ENCODE assay signal across 14 cellular contexts in the genomic region with DNA sequence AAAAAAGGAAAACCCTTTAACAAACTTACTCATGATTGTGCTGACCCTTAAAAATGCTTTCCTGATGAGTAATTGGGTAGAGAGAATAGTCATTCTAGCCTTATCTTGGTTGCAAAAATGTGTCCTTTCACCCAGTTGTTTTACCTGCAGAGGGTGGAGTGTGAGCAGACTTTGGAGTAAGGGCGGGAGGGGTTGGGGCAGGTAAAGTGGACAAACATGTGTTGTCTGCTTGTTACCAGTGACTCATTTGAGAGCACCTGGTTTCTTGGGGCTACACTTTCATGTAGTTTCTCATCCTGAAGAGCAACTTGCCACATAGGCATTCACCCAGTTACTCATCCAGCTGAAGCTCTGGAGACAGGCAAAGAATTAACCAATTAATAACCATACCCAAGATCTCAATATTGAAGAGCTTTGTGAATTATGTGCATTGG.
A peak's percentile ranks its signal among the peaks of the same experiment; 100 is the strongest.
DNase-seq lines count a peak whose midpoint lies in the region; ATAC-seq, FAIRE-seq and TF ChIP-seq lines count a peak whose summit lies in the region.
"Had no signal": no experiment of that assay in that cellular context is flagged by ENCODE, and none has a peak within 500 bp of the region (broad histone marks: within the 10 kb centered on the region; RNA-seq: fewer than 3 reads in every experiment).

No MANE protein-coding gene starts in this region.

- no peak overlapping the region; the same call in 1 of the 2 replicates for H2AK5ac ChIP-seq in IMR-90 (ENCODE audit: low read depth, low read length)

- WGBS in IMR-90 (ENCODE audit: extremely low coverage in 2 of 2, insufficient read length in 1 of 2), 2 experiments, result no CpG with 5 or more reads among the region's 1 CpG
- 0% methylated on average over 1 of the region's 1 CpG for WGBS in HepG2 (ENCODE audit: low lambda C conversion rate)
- WGBS in spleen, 5 donors, result 88 to 100% (median 96%) methylated on average over 1 of the region's 1 CpG

- H3K9me3 ChIP-seq in AG04450 (ENCODE audit: control insufficient read depth, insufficient read depth, low read length), result no peaks in the 10 kb centered on the region
- no peaks in the 10 kb centered on the region for H3K9me3 ChIP-seq in IMR-90 (ENCODE audit: control insufficient read depth, insufficient read depth, low read length)
- no peaks in the 10 kb centered on the region for H3K9me3 ChIP-seq in HepG2 (ENCODE audit: low read length)
- no peaks in the 10 kb centered on the region for H3K9me3 ChIP-seq in spleen
- H3K9me3 ChIP-seq: BE2C, gastrocnemius medialis had no signal

- H2AK9ac ChIP-seq in IMR-90 (replicated peaks; ENCODE audit: low read depth, low read length, poor library complexity), result no peak overlapping the region

- intact Hi-C loops in IMR-90 (cut with micrococcal nuclease), result no loop called here
- intact Hi-C loops in HepG2 (cut with micrococcal nuclease; ENCODE audit: unreplicated experiment), result loop anchor here (1.0 kb wide), 3 partner anchors 31 to 91 kb away; no protein-coding TSS in a partner anchor
- intact Hi-C loops in spleen (cut with DNase I; ENCODE audit: low total_unique reads), result no loop called here

- no peak overlapping the region for H3K56ac ChIP-seq in IMR-90 (ENCODE audit: extremely low read depth, insufficient read depth, low read length)

- H3K79me1 ChIP-seq in IMR-90 (ENCODE audit: low read depth in 1 of 2, low read length in 2 of 2), result no peaks in the 10 kb centered on the region

- peak overlapping the region in 1 of 2 experiments; percentile 57; a peak in 1 of 4 replicates for H4K8ac ChIP-seq in IMR-90 (ENCODE audit: low read depth in 2 of 2, low read length in 2 of 2)

- no peaks in the 10 kb centered on the region for H4K20me1 ChIP-seq in IMR-90 (ENCODE audit: insufficient read depth, low read length)
- H4K20me1 ChIP-seq in HepG2 (ENCODE audit: insufficient read depth, low read length), result no peaks in the 10 kb centered on the region

- TF ChIP-seq RAD21 in IMR-90 (IDR thresholded peaks at IDR 0.05; ENCODE audit: low read length) (no peak), HepG2 (CRISPR knock-in tag; IDR thresholded peaks at IDR 0.05) (no peak)

- no peak overlapping the region for H4K91ac ChIP-seq in IMR-90 (ENCODE audit: insufficient read depth, low read depth, low read length)

- in situ Hi-C loops in IMR-90 (cut with MboI; ENCODE audit: low sequenced_read_pairs) (no loop called here), HepG2 (cut with HindIII; ENCODE audit: extremely low pct_ligation_motif_present, low pct_unique_long_range_greater_than_20kb) (no loop called here)

- peak overlapping the region; percentile 43 for H2BK20ac ChIP-seq in IMR-90 (ENCODE audit: low read depth, low read length)

- TF ChIP-seq POLR2A in IMR-90 (IDR thresholded peaks at IDR 0.05; ENCODE audit: low read depth, low read length), result no peak
- no peak for TF ChIP-seq POLR2A in HepG2 (IDR thresholded peaks at IDR 0.05; ENCODE audit: insufficient read depth in 1 of 2, low read depth in 2 of 2, low read length in 2 of 2)
- no peak for TF ChIP-seq POLR2A in spleen (IDR thresholded peaks at IDR 0.05)

- CTCF ChIA-PET in AG04450 (lab: Charles Lee) (interaction anchor here (1.0 kb wide), 1 partner anchor 121 kb away, joined by 3 read pairs; a partner anchor contains a TSS), IMR-90 (lab: Yijun Ruan, JAX) (interaction anchor here (0.7 to 1.0 kb wide), 2 partner anchors 9 to 1289 kb away, joined by 3 to 6 read pairs; no protein-coding TSS in a partner anchor), HepG2 (lab: Yijun Ruan, JAX; ENCODE audit: low intra/inter-chr PET ratio, low total read pairs) (no interaction called here)

- TF ChIP-seq CTCF in AG04450 (IDR thresholded peaks at IDR 0.05; ENCODE audit: low read depth, low read length) (no peak), IMR-90 (conservative IDR thresholded peaks at IDR 0.05; ENCODE audit: low read depth, low read length) (no peak), bronchial epithelial cell (IDR thresholded peaks at IDR 0.05; ENCODE audit: insufficient read depth, low read length, severe bottlenecking) (no peak), HepG2 (CRISPR knock-in tag; IDR thresholded peaks at IDR 0.05) (no peak), spleen (IDR thresholded peaks at IDR 0.05 in 8 of 11, conservative IDR thresholded peaks at IDR 0.05 in 3 of 11) (no peak)

- H3K4me1 ChIP-seq in IMR-90 (ENCODE audit: control insufficient read depth, insufficient read depth, low read length) (peaks cover 7% of the 10 kb centered on the region), HepG2 (ENCODE audit: insufficient read depth, low read length) (peaks cover 31% of the 10 kb centered on the region), spleen (no peaks in the 10 kb centered on the region)
- H3K4me1 ChIP-seq: BE2C, gastrocnemius medialis had no signal

- peak overlapping the region; percentile 17 for H2BK120ac ChIP-seq in IMR-90 (ENCODE audit: low read depth, low read length)

- H3K27ac ChIP-seq in AG04450 (ENCODE audit: low read depth, low read length), result peak overlapping the region; percentile 4
- H3K27ac ChIP-seq in IMR-90 (ENCODE audit: insufficient read depth, low read length), result no peak overlapping the region; the same call in 1 of the 2 replicates
- H3K27ac ChIP-seq in HepG2 (ENCODE audit: extremely low read length, insufficient read depth, low read length), result peak overlapping the region; percentile 65
- no peak overlapping the region for H3K27ac ChIP-seq in spleen
- H3K27ac ChIP-seq: gastrocnemius medialis, KMS-11 had no signal

- H3K9ac ChIP-seq in IMR-90 (ENCODE audit: low read depth, low read length), result no peak overlapping the region
- no peak overlapping the region; the same call in 1 of the 2 replicates for H3K9ac ChIP-seq in HepG2 (ENCODE audit: insufficient read depth, low read depth, low read length)
- H3K9ac ChIP-seq: KMS-11 had no signal

- peak overlapping the region; percentile 4; the same call in 1 of the 2 replicates for H3K14ac ChIP-seq in IMR-90 (replicated peaks; ENCODE audit: low read depth, low read length)

- ATAC-seq in IMR-90 (ENCODE audit: low read depth), result peak; percentile 72
- ATAC-seq in HepG2, result peak; percentile 89
- no peak for ATAC-seq in GM21786 (IDR thresholded peaks at IDR 0.05; ENCODE audit: unreplicated experiment)
- ATAC-seq in HG02840 (IDR thresholded peaks at IDR 0.05; ENCODE audit: low FRiP score, unreplicated experiment), result no peak
- ATAC-seq in GM21381 (IDR thresholded peaks at IDR 0.05; ENCODE audit: unreplicated experiment), result no peak
- ATAC-seq: gastrocnemius medialis had no signal

- DNase-seq in AG04450 (ENCODE audit: low read depth, low spot score), result no peak
- DNase-seq in IMR-90, result peak; percentile 78
- peak; percentile 100 for DNase-seq in bronchial epithelial cell (ENCODE audit: low read depth)
- peak; percentile 95 for DNase-seq in HepG2 (ENCODE audit: low spot score)
- DNase-seq in spleen, result no peak
- DNase-seq: anterior cingulate cortex; BE2C; gastrocnemius medialis; NCI-H446 treated with DMSO at 0.1 percent for 48 hours; stimulated activated naive CD4-positive, alpha-beta T cell had no signal

- H3K4me3 ChIP-seq in AG04450 (ENCODE audit: low read depth, low read length) (no peak overlapping the region), IMR-90 (ENCODE audit: insufficient read depth, low read depth, low read length) (no peak overlapping the region), bronchial epithelial cell (ENCODE audit: low read depth, low read length) (no peak overlapping the region), HepG2 (replicated peaks in 1 of 3; ENCODE audit: insufficient read depth in 1 of 3, low read depth in 2 of 3, low read length in 3 of 3) (no peak overlapping the region), spleen (no peak overlapping the region)
- H3K4me3 ChIP-seq: gastrocnemius medialis had no signal

- H4K5ac ChIP-seq in IMR-90 (ENCODE audit: low read depth, low read length), result no peak overlapping the region

- peak overlapping the region; percentile 72; the same call in 1 of the 2 replicates for H3K18ac ChIP-seq in IMR-90 (ENCODE audit: low read depth, low read length)

- H3K23ac ChIP-seq in IMR-90 (ENCODE audit: low read depth, low read length), result no peak overlapping the region

- peaks cover 8% of the 10 kb centered on the region for H3K9me1 ChIP-seq in IMR-90 (ENCODE audit: insufficient read depth, low read length)

- 0 out of 3 replicates have a peak overlapping the region, but pooled peaks have one; percentile 28 for H2BK15ac ChIP-seq in IMR-90 (ENCODE audit: low read depth, low read length)

- dilution Hi-C loops in IMR-90 (cut with HindIII; ENCODE audit: low sequenced_read_pairs, unreplicated experiment), result no loop called here

- POLR2A ChIA-PET in AG04450 (lab: Yijun Ruan, JAX) (interaction anchor here (1.0 kb wide), 1 partner anchor 20 kb away, joined by 4 read pairs; no protein-coding TSS in a partner anchor), IMR-90 (lab: Charles Lee; ENCODE audit: unreplicated experiment) (no interaction called here), HepG2 (lab: Yijun Ruan, JAX) (interaction anchor here (1.0 to 1.6 kb wide), 4 partner anchors 13 to 115 kb away, joined by 3 to 6 read pairs (median 3); no protein-coding TSS in a partner anchor)

- H2AFZ ChIP-seq in IMR-90 (replicated peaks; ENCODE audit: low read length, poor library complexity), result no peak overlapping the region
- no peak overlapping the region for H2AFZ ChIP-seq in HepG2 (ENCODE audit: low read length)

- TF ChIP-seq EP300 in HepG2 (IDR thresholded peaks at IDR 0.05; ENCODE audit: low read depth in 2 of 2, low read length in 2 of 2) (peak in 1 of 2 experiments; percentile 87; a peak in 2 of 4 replicates), HepG2 (CRISPR knock-in tag; IDR thresholded peaks at IDR 0.05; ENCODE audit: borderline replicate concordance) (no peak)

- BruUV-seq in IMR-90 (replicated peaks; lab: Mats Ljungman, UMichigan) (no TSS peak), HepG2 (replicated peaks; lab: Mats Ljungman, UMichigan) (no TSS peak)

- H3K27me3 ChIP-seq in AG04450 (ENCODE audit: control insufficient read depth, insufficient read depth, low read length) (no peaks in the 10 kb centered on the region), IMR-90 (ENCODE audit: control insufficient read depth, insufficient read depth, low read length) (no peaks in the 10 kb centered on the region), bronchial epithelial cell (ENCODE audit: control insufficient read depth, insufficient read depth, low read length) (no peaks in the 10 kb centered on the region), HepG2 (ENCODE audit: control insufficient read depth in 1 of 2, insufficient read depth in 2 of 2, low read length in 2 of 2) (no peaks in the 10 kb centered on the region), spleen (replicated peaks in 1 of 7) (no peaks in the 10 kb centered on the region)
- H3K27me3 ChIP-seq: BE2C, gastrocnemius medialis had no signal

- no peaks in the 10 kb centered on the region for H3K36me3 ChIP-seq in IMR-90 (ENCODE audit: control insufficient read depth, insufficient read depth, low read length)
- no peaks in the 10 kb centered on the region for H3K36me3 ChIP-seq in bronchial epithelial cell (ENCODE audit: control insufficient read depth, insufficient read depth, low read length)
- H3K36me3 ChIP-seq in HepG2 (replicated peaks in 1 of 2; ENCODE audit: control insufficient read depth in 1 of 2, insufficient read depth in 2 of 2, low read length in 2 of 2), result no peaks in the 10 kb centered on the region
- no peaks in the 10 kb centered on the region for H3K36me3 ChIP-seq in spleen
- H3K36me3 ChIP-seq: BE2C, gastrocnemius medialis had no signal

- peak overlapping the region; percentile 20 for H2BK5ac ChIP-seq in IMR-90 (ENCODE audit: low read depth, low read length, poor library complexity, severe bottlenecking)

- H3K4ac ChIP-seq in IMR-90 (ENCODE audit: low read depth, low read length), result peak overlapping the region; percentile 33; the same call in 1 of the 2 replicates

- H3K79me2 ChIP-seq in HepG2 (ENCODE audit: insufficient read depth, low read length), result no peaks in the 10 kb centered on the region

- FAIRE-seq in bronchial epithelial cell (lab: Jason Lieb, UNC), result peak; percentile 79
- FAIRE-seq in HepG2 (lab: Jason Lieb, UNC), result no peak

- H3K4me2 ChIP-seq in IMR-90 (ENCODE audit: low read depth, low read length), result peak overlapping the region; percentile 62; the same call in 1 of the 2 replicates
- H3K4me2 ChIP-seq in HepG2 (ENCODE audit: low read depth, low read length), result peak overlapping the region; percentile 71
- H3K4me2 ChIP-seq: KMS-11 had no signal

Comparison
In these comparisons a context has a peak if more than half of its experiments do, and no peak if none do; other contexts are left out.
1. DNase-seq: peak in IMR-90 (single experiment), bronchial epithelial cell (single experiment) and HepG2 (single experiment); none in AG04450 (single experiment) and spleen (single experiment).
2. H3K27ac ChIP-seq: peak in AG04450 (single experiment) and HepG2 (single experiment); none in IMR-90 (single experiment) and spleen (0 of 8).
3. ATAC-seq: peak in IMR-90 (single experiment) and HepG2 (single experiment); none in GM21786 (single experiment), HG02840 (single experiment) and GM21381 (single experiment).